Comparison of ENCODE assay signal across 8 cellular contexts in the genomic region with DNA sequence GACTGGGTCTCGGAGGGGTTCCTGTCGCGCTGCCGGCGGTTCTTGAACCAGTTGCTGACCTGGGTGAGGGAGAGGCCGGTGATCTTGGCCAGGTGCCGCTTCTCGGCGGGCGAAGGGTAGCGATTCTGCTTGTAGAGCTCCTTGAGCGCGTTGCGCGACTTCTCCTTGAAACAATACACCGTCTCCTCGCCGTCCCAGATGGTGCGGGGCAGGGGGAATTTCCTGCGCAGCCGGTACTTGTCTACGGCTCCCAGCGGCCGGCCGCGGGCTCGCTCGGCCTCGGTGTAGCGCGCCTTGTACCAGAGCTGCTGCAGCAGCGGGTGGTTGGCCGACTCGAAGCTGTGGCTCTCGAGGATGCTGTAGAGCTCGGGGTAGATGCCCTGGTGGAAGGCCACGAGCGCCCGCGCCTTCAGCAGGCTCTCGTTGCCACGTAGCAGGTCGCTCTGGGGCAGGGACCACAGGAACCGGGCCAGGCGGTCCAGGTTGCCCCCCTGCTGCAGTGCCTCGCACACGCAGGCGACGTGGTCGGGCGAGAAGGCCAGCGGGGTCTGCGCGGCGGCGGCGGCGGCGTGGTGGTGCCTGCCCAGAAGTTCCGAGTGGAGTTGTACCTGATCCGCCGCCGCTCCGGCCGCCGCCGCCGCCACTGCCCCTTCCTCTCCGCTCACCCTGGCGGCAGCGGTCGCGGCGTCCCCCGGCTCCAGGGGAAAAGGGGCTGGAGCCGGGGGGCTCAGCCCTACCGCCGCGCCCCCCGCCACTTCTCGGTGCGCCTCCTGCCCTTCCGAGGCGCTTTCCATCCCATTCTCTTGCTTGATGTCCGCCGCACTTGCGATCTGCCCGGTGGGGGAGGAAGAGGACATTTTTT. TPM values are rescaled to one million over a fixed set of nuclear protein-coding genes. Genes with fewer than 3 reads are reported as not detected.
A peak's percentile ranks its signal among the peaks of the same experiment; 100 is the strongest.
DNase-seq lines count a peak whose midpoint lies in the region; ATAC-seq and TF ChIP-seq lines count a peak whose summit lies in the region.

No MANE protein-coding gene starts in this region.

- DNase-seq in NCI-H1417 (lab: John Stamatoyannopoulos, UW) = peak; percentile 60 to 70 (median 68)
- DNase-seq in NCI-H1417 treated with DMSO at 0.1 percent for 48 hours (lab: John Stamatoyannopoulos, UW) = no peak
- DNase-seq in NCI-H69 (lab: John Stamatoyannopoulos, UW) = peak; percentile 84
- DNase-seq in activated naive CD4-positive, alpha-beta T cell treated with anti-CD3 and anti-CD28 coated beads, Interleukin-2, amount 50 U/mL, for 16 hours = peak; percentile 37
- peak; percentile 66 to 67 for DNase-seq in cardiac muscle cell (ENCODE audit: low read depth in 1 of 2, low spot score in 1 of 2)
- DNase-seq in trophoblast cell = peak; percentile 56 to 68
- DNase-seq in NK-92 (lab: John Stamatoyannopoulos, UW; ENCODE audit: unreplicated experiment) = no peak

- H4K8ac ChIP-seq in trophoblast cell (ENCODE audit: low read depth, low read length) = peak overlapping the region; percentile 72

- H3K36me3 ChIP-seq in cardiac muscle cell (peaks cover 12% of the 10 kb centered on the region), trophoblast cell (ENCODE audit: control insufficient read depth in 1 of 2, insufficient read depth in 2 of 2, low read length in 2 of 2) (peaks cover 4 to 9% of the 10 kb centered on the region in 2 experiments)

- peak overlapping the region; percentile 50 for H2BK120ac ChIP-seq in trophoblast cell (ENCODE audit: insufficient read depth, low read length, poor library complexity)

- peaks cover 18% of the 10 kb centered on the region for H3K79me1 ChIP-seq in trophoblast cell (ENCODE audit: low read length)

- peak overlapping the region; percentile 93 for H3K4me3 ChIP-seq in cardiac muscle cell
- peak overlapping the region; percentile 86 for H3K4me3 ChIP-seq in trophoblast cell (ENCODE audit: low read depth, low read length)

- H3K27ac ChIP-seq in cardiac muscle cell (peak overlapping the region; percentile 82), trophoblast cell (ENCODE audit: low read depth, low read length) (peak overlapping the region; percentile 89)

- H3K9ac ChIP-seq in trophoblast cell (ENCODE audit: low read length) = peak overlapping the region; percentile 77

- H3K4me1 ChIP-seq in cardiac muscle cell (ENCODE audit: low read depth) = peaks cover 16% of the 10 kb centered on the region
- H3K4me1 ChIP-seq in trophoblast cell (ENCODE audit: control insufficient read depth in 1 of 2, insufficient read depth in 2 of 2, low read length in 2 of 2) = peaks cover 5% of the 10 kb centered on the region in 2 experiments

- H2AK5ac ChIP-seq in trophoblast cell (ENCODE audit: low read length) = peak overlapping the region; percentile 23

- peak overlapping the region; percentile 98 for H3K4ac ChIP-seq in trophoblast cell (ENCODE audit: low read depth, low read length)

- H3K27me3 ChIP-seq in cardiac muscle cell (no peaks in the 10 kb centered on the region), trophoblast cell (ENCODE audit: insufficient read depth, low read length) (no peaks in the 10 kb centered on the region)

- peak overlapping the region; percentile 90 for H4K91ac ChIP-seq in trophoblast cell (ENCODE audit: low read depth, low read length)

- peak overlapping the region; percentile 91 for H4K12ac ChIP-seq in trophoblast cell (ENCODE audit: low read depth, low read length)

- H2BK12ac ChIP-seq in trophoblast cell (ENCODE audit: low read length) = peak overlapping the region; percentile 74

- H3K23ac ChIP-seq in trophoblast cell (ENCODE audit: low read length) = no peak overlapping the region

- no peak for TF ChIP-seq CTCF in cardiac muscle cell (IDR thresholded peaks at IDR 0.05; ENCODE audit: low read depth, low read length)

- ATAC-seq in HG02642 (IDR thresholded peaks at IDR 0.05; ENCODE audit: poor library complexity, unreplicated experiment) = peak; percentile 39

- H3K9me3 ChIP-seq in cardiac muscle cell (ENCODE audit: low read depth) (no peaks in the 10 kb centered on the region), trophoblast cell (ENCODE audit: insufficient read depth, low read depth, low read length) (no peaks in the 10 kb centered on the region)

- H2AFZ ChIP-seq in trophoblast cell (ENCODE audit: insufficient read depth, low read length, poor library complexity) = peak overlapping the region; percentile 91

- no CpG with 5 or more reads among the region's 88 CpGs for WGBS in trophoblast cell (ENCODE audit: extremely low coverage, insufficient coverage, insufficient read length)

- H3K79me2 ChIP-seq in trophoblast cell (ENCODE audit: control insufficient read depth, insufficient read depth, low read length, poor library complexity) = peaks cover 18% of the 10 kb centered on the region

- peak overlapping the region; percentile 37 for H2BK5ac ChIP-seq in trophoblast cell (ENCODE audit: low read depth, low read length, poor library complexity)

- peak overlapping the region; percentile 100 for H3K4me2 ChIP-seq in trophoblast cell (ENCODE audit: low read length)

- H3K18ac ChIP-seq in trophoblast cell (ENCODE audit: low read length) = peak overlapping the region; percentile 97

- peak overlapping the region; percentile 98 for H3K14ac ChIP-seq in trophoblast cell (ENCODE audit: low read length)

RNA-seq across cellular contexts. Expression of a gene that starts 0.7 kb away (rescaled TPM):
- total RNA-seq in cardiac muscle cell = 11.7 and 25.0 TPM in 2 replicates
- 3.4 and 4.2 TPM in 2 replicates for polyA plus RNA-seq in cardiac muscle cell
- 5.0 and 5.2 TPM in 2 replicates for polyA plus RNA-seq in trophoblast cell (2013)

RNA-seq across cellular contexts. Expression of a gene that starts 11.1 kb away (rescaled TPM):
- 22.2 and 31.7 TPM in 2 replicates for total RNA-seq in cardiac muscle cell
- 55.2 and 59.0 TPM in 2 replicates for polyA plus RNA-seq in cardiac muscle cell
- polyA plus RNA-seq in trophoblast cell (2013) = 29.0 and 30.9 TPM in 2 replicates

Comparison
In these comparisons a context has a peak if more than half of its experiments do, and no peak if none do; other contexts are left out.
1. DNase-seq: peak in NCI-H1417 (3 of 3), NCI-H69 (single experiment), activated naive CD4-positive, alpha-beta T cell treated with anti-CD3 and anti-CD28 coated beads, Interleukin-2, amount 50 U/mL, for 16 hours (single experiment), cardiac muscle cell (2 of 2) and trophoblast cell (2 of 2); none in NCI-H1417 treated with DMSO at 0.1 percent for 48 hours (single experiment) and NK-92 (single experiment).